ENCODE assay signal across 22 cellular contexts in the genomic region with DNA sequence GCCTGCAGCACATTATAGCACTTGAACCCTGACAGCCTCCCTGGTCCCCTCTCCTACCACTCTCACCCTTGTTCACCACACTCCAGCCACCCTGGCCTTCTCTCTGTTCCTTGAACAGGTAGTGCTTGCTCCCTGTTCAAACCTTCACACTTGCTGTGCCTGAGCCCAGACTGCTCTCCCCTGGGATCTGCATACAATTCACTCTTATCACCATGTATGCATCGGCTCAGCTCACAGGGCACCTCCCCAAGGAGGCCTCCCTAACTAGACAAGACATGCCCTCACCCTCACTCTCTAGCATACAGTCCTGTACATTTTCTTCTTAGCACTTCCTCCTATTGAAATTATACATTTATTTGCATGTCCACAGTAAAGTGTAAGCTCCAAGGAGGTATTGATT. TPM values are rescaled to one million over a fixed set of nuclear protein-coding genes. Genes with fewer than 3 reads are reported as not detected.
A peak's percentile ranks its signal among the peaks of the same experiment; 100 is the strongest.
DNase-seq lines count a peak whose midpoint lies in the region; ATAC-seq, FAIRE-seq and TF ChIP-seq lines count a peak whose summit lies in the region.
"Had no signal": no experiment of that assay in that cellular context is flagged by ENCODE, and none has a peak within 500 bp of the region (broad histone marks: within the 10 kb centered on the region; RNA-seq: fewer than 3 reads in every experiment).

No MANE protein-coding gene starts in this region.

- peaks cover 8% of the 10 kb centered on the region for H3K4me1 ChIP-seq in foreskin keratinocyte
- H3K4me1 ChIP-seq: ascending aorta, pancreas, upper lobe of left lung had no signal

- no peaks in the 10 kb centered on the region for H3K27me3 ChIP-seq in foreskin keratinocyte
- H3K27me3 ChIP-seq: ascending aorta, pancreas, sigmoid colon, upper lobe of left lung had no signal

- ATAC-seq in HG03060 (IDR thresholded peaks at IDR 0.05; ENCODE audit: low read depth, unreplicated experiment): peak; percentile 39
- peak; percentile 91 for ATAC-seq in foreskin keratinocyte
- ATAC-seq in GM18873 (IDR thresholded peaks at IDR 0.05; ENCODE audit: low FRiP score, unreplicated experiment): no peak
- ATAC-seq: CD8-positive, alpha-beta T cell; HepG2; pancreas had no signal

- no peak for FAIRE-seq in H54 (lab: Jason Lieb, UNC)
- FAIRE-seq: HepG2, pancreas had no signal

- TF ChIP-seq POLR2A in H54 (IDR thresholded peaks at IDR 0.05; ENCODE audit: low read depth, low read length): no peak

- H3K27ac ChIP-seq in angular gyrus (ENCODE audit: low read depth, low read length) (peak overlapping the region; percentile 41), foreskin keratinocyte (no peak overlapping the region)
- H3K27ac ChIP-seq: ascending aorta, pancreas, upper lobe of left lung had no signal

- TF ChIP-seq CTCF in foreskin keratinocyte (conservative IDR thresholded peaks at IDR 0.05): no peak

- peak; percentile 68 for DNase-seq in D341Med (ENCODE audit: low spot score)
- DNase-seq in foreskin keratinocyte: peak; percentile 34 to 66
- no peak for DNase-seq in NCI-H1930 (lab: John Stamatoyannopoulos, UW)
- no peak for DNase-seq in HuH-7 (ENCODE audit: low spot score)
- no peak for DNase-seq in H54 (ENCODE audit: insufficient read length, low spot score)
- DNase-seq: activated naive CD4-positive, alpha-beta T cell; CD8-positive, alpha-beta T cell; DMS79 treated with DMSO at 0.1 percent for 48 hours; erythroblast; HCEC 1CT; naive B cell; NCI-H1694 treated with DMSO at 0.1 percent for 48 hours; pancreas; SHP77; sigmoid colon; upper lobe of left lung had no signal

RNA-seq across cellular contexts. Expression of gene FAM13C, which starts 59.3 kb away (rescaled TPM):
- 0.35 and 0.65 TPM in 2 replicates for total RNA-seq in foreskin keratinocyte
- 0.11 TPM in 2 replicates for polyA plus RNA-seq in foreskin keratinocyte
- total RNA-seq: CD8-positive, alpha-beta T cell; T-helper 1 cell treated with Interleukin-12 subunit alpha and Interleukin-12 subunit beta and Interleukin-4 antibody, amounts not matched to agents 30 ng/mL and 1 ng/mL, for 36 hours had no signal

Comparison
In these comparisons a context has a peak if more than half of its experiments do, and no peak if none do; other contexts are left out.
1. DNase-seq: peak in D341Med (single experiment) and foreskin keratinocyte (2 of 2); none in NCI-H1930 (0 of 2), HuH-7 (single experiment) and H54 (single experiment).